ENCODE assay signal across 8 cellular contexts in the genomic region with DNA sequence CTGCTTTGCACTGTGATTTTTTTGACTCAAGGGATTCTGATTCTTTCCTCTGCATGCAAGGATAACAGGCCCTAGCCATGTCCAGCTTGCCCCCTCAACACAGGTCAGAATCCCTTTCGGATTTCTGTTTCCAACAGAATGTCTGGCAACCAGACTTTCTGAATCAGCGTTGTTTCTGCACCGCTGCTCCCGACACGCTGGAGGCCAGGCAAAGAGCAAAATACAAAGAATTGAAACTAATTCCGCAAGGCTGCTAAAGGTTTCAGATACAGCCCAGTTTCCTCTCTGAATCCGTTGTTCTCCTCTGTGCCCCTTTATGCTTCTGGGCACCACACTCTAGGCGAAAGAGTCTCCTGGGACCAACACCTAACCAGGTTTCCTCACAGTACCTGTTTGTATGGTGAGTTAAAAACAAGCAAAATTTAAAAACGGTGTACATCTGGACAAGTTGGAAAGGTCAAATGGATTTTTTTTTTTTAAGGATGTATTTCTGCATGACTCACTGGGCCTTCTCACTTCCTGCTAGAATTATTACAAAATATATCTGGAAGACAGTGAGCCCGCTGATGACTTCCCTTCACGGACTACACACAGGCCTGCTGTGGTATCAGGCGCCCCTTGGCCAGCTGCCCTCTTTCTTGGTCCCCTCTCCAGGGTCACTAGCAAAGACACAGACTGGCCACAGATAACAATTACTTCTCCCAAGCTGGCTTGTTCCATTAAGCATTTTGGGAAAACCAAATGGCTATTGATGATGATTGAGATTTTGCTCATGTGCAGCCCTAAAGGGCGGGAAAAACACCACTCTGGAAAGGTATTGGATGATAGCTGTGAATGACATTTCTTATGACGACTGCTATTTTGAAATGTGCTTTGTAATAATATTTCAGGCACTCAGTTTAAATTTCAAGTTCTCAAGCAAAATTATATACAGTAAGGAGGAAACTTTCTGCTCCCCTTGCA.
DNase-seq lines count a peak whose midpoint lies in the region; ATAC-seq, FAIRE-seq and TF ChIP-seq lines count a peak whose summit lies in the region.

No MANE protein-coding gene starts in this region.

- no peak for TF ChIP-seq EP300 in HepG2 (IDR thresholded peaks at IDR 0.05; ENCODE audit: low read depth in 2 of 2, low read length in 2 of 2)
- TF ChIP-seq EP300 in HepG2 (CRISPR knock-in tag; IDR thresholded peaks at IDR 0.05; ENCODE audit: borderline replicate concordance): no peak

- H3K36me3 ChIP-seq in liver (ENCODE audit: control insufficient read depth in 4 of 4, insufficient read depth in 3 of 4, low read depth in 1 of 4, low read length in 3 of 4): no peaks in the 10 kb centered on the region
- H3K36me3 ChIP-seq in HepG2 (replicated peaks in 1 of 2; ENCODE audit: control insufficient read depth in 1 of 2, insufficient read depth in 2 of 2, low read length in 2 of 2): no peaks in the 10 kb centered on the region

- H3K79me2 ChIP-seq in HepG2 (ENCODE audit: insufficient read depth, low read length): no peaks in the 10 kb centered on the region

- WGBS in liver: 72% methylated on average over 14 of the region's 14 CpGs
- 63% methylated on average over 14 of the region's 14 CpGs for WGBS in HepG2 (ENCODE audit: low lambda C conversion rate)

- no peaks in the 10 kb centered on the region for H4K20me1 ChIP-seq in HepG2 (ENCODE audit: insufficient read depth, low read length)

- H3K27me3 Mint-ChIP-seq in mesothelial cell of epicardium (ENCODE audit: low read depth): no peaks in the 10 kb centered on the region

- TF ChIP-seq CTCF in liver (IDR thresholded peaks at IDR 0.05; ENCODE audit: low read depth, low read length, missing input control): no peak
- no peak for TF ChIP-seq CTCF in HepG2 (CRISPR knock-in tag; IDR thresholded peaks at IDR 0.05)
- TF ChIP-seq CTCF in mesothelial cell of epicardium (IDR thresholded peaks at IDR 0.05; ENCODE audit: unreplicated experiment): no peak
- no peak for TF ChIP-seq CTCF in GM13976 (IDR thresholded peaks at IDR 0.05; ENCODE audit: borderline replicate concordance, control extremely low read depth, extremely low read depth, insufficient read depth, missing control alignments)

- intact Hi-C loops in HepG2 (cut with micrococcal nuclease; ENCODE audit: unreplicated experiment): no loop called here

- peaks cover 43% of the 10 kb centered on the region for H3K4me1 Mint-ChIP-seq in mesothelial cell of epicardium

- POLR2A ChIA-PET in HepG2 (lab: Yijun Ruan, JAX): no interaction called here

- H2AFZ ChIP-seq in HepG2 (ENCODE audit: low read length): no peak overlapping the region

- no peak for ATAC-seq in HepG2

- no peaks in the 10 kb centered on the region for H3K36me3 Mint-ChIP-seq in mesothelial cell of epicardium

- H3K9me3 Mint-ChIP-seq in mesothelial cell of epicardium: peaks cover 3% of the 10 kb centered on the region

- H3K4me3 ChIP-seq in liver (ENCODE audit: low read depth in 1 of 3, low read length in 3 of 3) (no peak overlapping the region), HepG2 (replicated peaks in 1 of 3; ENCODE audit: insufficient read depth in 1 of 3, low read depth in 2 of 3, low read length in 3 of 3) (no peak overlapping the region)

- peak overlapping the region; percentile 48 to 60 for H3K27ac ChIP-seq in liver (ENCODE audit: low read depth in 1 of 2, low read length in 2 of 2)
- H3K27ac ChIP-seq in HepG2 (ENCODE audit: extremely low read length, insufficient read depth, low read length): no peak overlapping the region

- no peak overlapping the region for H3K9ac ChIP-seq in liver (ENCODE audit: low read depth in 1 of 2, low read length in 2 of 2)
- no peak overlapping the region for H3K9ac ChIP-seq in HepG2 (ENCODE audit: insufficient read depth, low read depth, low read length)

- no peaks in the 10 kb centered on the region for H3K9me3 ChIP-seq in liver (ENCODE audit: control insufficient read depth in 4 of 4, low read length in 3 of 4)
- H3K9me3 ChIP-seq in HepG2 (ENCODE audit: low read length): no peaks in the 10 kb centered on the region

- no peak for FAIRE-seq in HepG2 (lab: Jason Lieb, UNC)

- H3K4me1 ChIP-seq in liver (ENCODE audit: control insufficient read depth in 4 of 4, insufficient read depth in 4 of 4, low read length in 3 of 4): peaks cover 0 to 2% (median 0%) of the 10 kb centered on the region in 4 donors
- H3K4me1 ChIP-seq in HepG2 (ENCODE audit: insufficient read depth, low read length): no peaks in the 10 kb centered on the region

- TF ChIP-seq POLR2A in HepG2 (IDR thresholded peaks at IDR 0.05; ENCODE audit: insufficient read depth in 1 of 2, low read depth in 2 of 2, low read length in 2 of 2): no peak

- CTCF ChIA-PET in HepG2 (lab: Yijun Ruan, JAX; ENCODE audit: low intra/inter-chr PET ratio, low total read pairs): no interaction called here

- no peak for DNase-seq in HepG2 (ENCODE audit: low spot score)
- peak; percentile 69 for DNase-seq in dermis blood vessel endothelial cell
- no peak for DNase-seq in mesothelial cell of epicardium (ENCODE audit: low spot score in 2 of 2, unreplicated experiment in 2 of 2)
- DNase-seq in GM13976 (ENCODE audit: low spot score): no peak
- no peak for DNase-seq in stimulated activated CD4-positive, alpha-beta T cell treated with anti-CD3 and anti-CD28 coated beads, Interleukin-12 subunit alpha, Interleukin-12 subunit beta, amount 100 ng/mL, for 4 hours
- DNase-seq in activated CD4-positive, alpha-beta T cell treated with anti-CD3 and anti-CD28 coated beads for 1 hour: no peak
- no peak for DNase-seq in DMS 273 treated with DMSO at 0.1 percent for 48 hours (lab: John Stamatoyannopoulos, UW)

- H3K27me3 ChIP-seq in liver (ENCODE audit: control insufficient read depth in 4 of 4, insufficient read depth in 4 of 4, low read length in 3 of 4): no peaks in the 10 kb centered on the region
- H3K27me3 ChIP-seq in HepG2 (ENCODE audit: control insufficient read depth in 1 of 2, insufficient read depth in 2 of 2, low read length in 2 of 2): no peaks in the 10 kb centered on the region; a peak in 1 of 5 replicates

- H3K4me3 Mint-ChIP-seq in mesothelial cell of epicardium: no peak overlapping the region

- no TSS peak for BruUV-seq in HepG2 (replicated peaks; lab: Mats Ljungman, UMichigan)

- in situ Hi-C loops in HepG2 (cut with HindIII; ENCODE audit: extremely low pct_ligation_motif_present, low pct_unique_long_range_greater_than_20kb) (no loop called here), GM13976 (cut with MboI; ENCODE audit: low sequenced_read_pairs, unreplicated experiment) (no loop called here)

- H3K4me2 ChIP-seq in HepG2 (ENCODE audit: low read depth, low read length): no peak overlapping the region

- H3K27ac Mint-ChIP-seq in mesothelial cell of epicardium: peak overlapping the region; percentile 90

- no peak for TF ChIP-seq RAD21 in liver (IDR thresholded peaks at IDR 0.05)
- TF ChIP-seq RAD21 in HepG2 (CRISPR knock-in tag; IDR thresholded peaks at IDR 0.05): no peak

TF ChIP-seq in liver, 16 proteins besides CTCF, POLR2A, EP300 and RAD21:
- TF ChIP-seq, protein P1, sequence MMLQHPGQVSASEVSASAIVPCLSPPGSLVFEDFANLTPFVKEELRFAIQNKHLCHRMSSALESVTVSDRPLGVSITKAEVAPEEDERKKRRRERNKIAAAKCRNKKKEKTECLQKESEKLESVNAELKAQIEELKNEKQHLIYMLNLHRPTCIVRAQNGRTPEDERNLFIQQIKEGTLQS (IDR thresholded peaks at IDR 0.05): no peak
- TF ChIP-seq EGR1 (IDR thresholded peaks at IDR 0.05; ENCODE audit: low read depth in 2 of 2) (no peak), NR2F2 (IDR thresholded peaks at IDR 0.05) (peak; percentile 61), JUND (IDR thresholded peaks at IDR 0.05) (peak in 1 of 2 donors; percentile 49)

TF ChIP-seq in HepG2, 621 proteins besides CTCF, POLR2A, EP300 and RAD21 (continues in another document):
- TF ChIP-seq NFRKB (IDR thresholded peaks at IDR 0.05) (no peak), ZNF724P (CRISPR knock-in tag; IDR thresholded peaks at IDR 0.05; ENCODE audit: borderline replicate concordance) (no peak), MLLT10 (CRISPR knock-in tag; IDR thresholded peaks at IDR 0.05) (no peak), ZNF780A (CRISPR knock-in tag; IDR thresholded peaks at IDR 0.05) (no peak), GATA4 (IDR thresholded peaks at IDR 0.05; ENCODE audit: borderline replicate concordance, low read depth) (no peak)
- TF ChIP-seq, protein P2, sequence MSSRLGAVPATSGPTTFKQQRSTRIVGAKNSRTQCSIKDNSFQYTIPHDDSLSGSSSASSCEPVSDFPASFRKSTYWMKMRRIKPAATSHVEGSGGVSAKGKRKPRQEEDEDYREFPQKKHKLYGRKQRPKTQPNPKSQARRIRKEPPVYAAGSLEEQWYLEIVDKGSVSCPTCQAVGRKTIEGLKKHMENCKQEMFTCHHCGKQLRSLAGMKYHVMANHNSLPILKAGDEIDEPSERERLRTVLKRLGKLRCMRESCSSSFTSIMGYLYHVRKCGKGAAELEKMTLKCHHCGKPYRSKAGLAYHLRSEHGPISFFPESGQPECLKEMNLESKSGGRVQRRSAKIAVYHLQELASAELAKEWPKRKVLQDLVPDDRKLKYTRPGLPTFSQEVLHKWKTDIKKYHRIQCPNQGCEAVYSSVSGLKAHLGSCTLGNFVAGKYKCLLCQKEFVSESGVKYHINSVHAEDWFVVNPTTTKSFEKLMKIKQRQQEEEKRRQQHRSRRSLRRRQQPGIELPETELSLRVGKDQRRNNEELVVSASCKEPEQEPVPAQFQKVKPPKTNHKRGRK (CRISPR knock-in tag; IDR thresholded peaks at IDR 0.05): no peak
- TF ChIP-seq, protein P3, sequence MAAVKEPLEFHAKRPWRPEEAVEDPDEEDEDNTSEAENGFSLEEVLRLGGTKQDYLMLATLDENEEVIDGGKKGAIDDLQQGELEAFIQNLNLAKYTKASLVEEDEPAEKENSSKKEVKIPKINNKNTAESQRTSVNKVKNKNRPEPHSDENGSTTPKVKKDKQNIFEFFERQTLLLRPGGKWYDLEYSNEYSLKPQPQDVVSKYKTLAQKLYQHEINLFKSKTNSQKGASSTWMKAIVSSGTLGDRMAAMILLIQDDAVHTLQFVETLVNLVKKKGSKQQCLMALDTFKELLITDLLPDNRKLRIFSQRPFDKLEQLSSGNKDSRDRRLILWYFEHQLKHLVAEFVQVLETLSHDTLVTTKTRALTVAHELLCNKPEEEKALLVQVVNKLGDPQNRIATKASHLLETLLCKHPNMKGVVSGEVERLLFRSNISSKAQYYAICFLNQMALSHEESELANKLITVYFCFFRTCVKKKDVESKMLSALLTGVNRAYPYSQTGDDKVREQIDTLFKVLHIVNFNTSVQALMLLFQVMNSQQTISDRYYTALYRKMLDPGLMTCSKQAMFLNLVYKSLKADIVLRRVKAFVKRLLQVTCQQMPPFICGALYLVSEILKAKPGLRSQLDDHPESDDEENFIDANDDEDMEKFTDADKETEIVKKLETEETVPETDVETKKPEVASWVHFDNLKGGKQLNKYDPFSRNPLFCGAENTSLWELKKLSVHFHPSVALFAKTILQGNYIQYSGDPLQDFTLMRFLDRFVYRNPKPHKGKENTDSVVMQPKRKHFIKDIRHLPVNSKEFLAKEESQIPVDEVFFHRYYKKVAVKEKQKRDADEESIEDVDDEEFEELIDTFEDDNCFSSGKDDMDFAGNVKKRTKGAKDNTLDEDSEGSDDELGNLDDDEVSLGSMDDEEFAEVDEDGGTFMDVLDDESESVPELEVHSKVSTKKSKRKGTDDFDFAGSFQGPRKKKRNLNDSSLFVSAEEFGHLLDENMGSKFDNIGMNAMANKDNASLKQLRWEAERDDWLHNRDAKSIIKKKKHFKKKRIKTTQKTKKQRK (IDR thresholded peaks at IDR 0.05; ENCODE audit: low read length): no peak
